Comparison of ENCODE assay signal across 1 cellular context in genomic region chr19:17506745-17507144, GRCh38.
TF ChIP-seq lines count a peak whose summit lies in the region.

No MANE protein-coding gene starts in this region.

TF ChIP-seq in HepG2, 621 proteins besides CTCF, POLR2A, EP300 and RAD21:
- TF ChIP-seq ZNF451 (CRISPR knock-in tag; IDR thresholded peaks at IDR 0.05) (no peak), SAFB2 (CRISPR knock-in tag; IDR thresholded peaks at IDR 0.05; ENCODE audit: borderline replicate concordance, low read depth) (no peak), ZNF326 (CRISPR knock-in tag; IDR thresholded peaks at IDR 0.05; ENCODE audit: borderline replicate concordance) (peak; percentile 65; the same call in 1 of the 2 replicates), ZNF709 (CRISPR knock-in tag; IDR thresholded peaks at IDR 0.05) (no peak), KDM2A (CRISPR knock-in tag; IDR thresholded peaks at IDR 0.05; ENCODE audit: borderline replicate concordance, low read depth) (peak; percentile 18; the same call in 1 of the 2 replicates), GATAD2A (CRISPR knock-in tag; IDR thresholded peaks at IDR 0.05) (peak; percentile 26; the same call in 1 of the 2 replicates), ZFY (CRISPR knock-in tag; IDR thresholded peaks at IDR 0.05) (peak; percentile 23; the same call in 1 of the 2 replicates), AGO2 (optimal IDR thresholded peaks at IDR 0.05; ENCODE audit: low read depth, low read length) (peak; percentile 87), ZNF784 (CRISPR knock-in tag; IDR thresholded peaks at IDR 0.05; ENCODE audit: borderline replicate concordance) (no peak), HNRNPL (IDR thresholded peaks at IDR 0.05; ENCODE audit: low read depth, low read length) (0 out of 2 replicates have a peak, but pooled peaks have one; percentile 24), POLR2G (IDR thresholded peaks at IDR 0.05; ENCODE audit: low read depth, low read length) (peak; percentile 30; the same call in 1 of the 2 replicates), ZFX (CRISPR knock-in tag; IDR thresholded peaks at IDR 0.05; ENCODE audit: low read depth) (0 out of 2 replicates have a peak, but pooled peaks have one; percentile 31), FOSL2 (CRISPR knock-in tag; IDR thresholded peaks at IDR 0.05) (peak; percentile 38; the same call in 1 of the 2 replicates), REST (IDR thresholded peaks at IDR 0.05; ENCODE audit: borderline replicate concordance in 1 of 2, low read depth in 1 of 2, low read length in 2 of 2) (no peak), ZNF337 (CRISPR knock-in tag; IDR thresholded peaks at IDR 0.05; ENCODE audit: borderline replicate concordance, low read depth) (no peak), AGO1 (IDR thresholded peaks at IDR 0.05; ENCODE audit: low read depth, low read length, poor library complexity, severe bottlenecking) (peak; percentile 67), HNF4A (CRISPR knock-in tag; IDR thresholded peaks at IDR 0.05) (0 out of 2 replicates have a peak, but pooled peaks have one; percentile 5), EZH2 (conservative IDR thresholded peaks at IDR 0.05; ENCODE audit: low read depth, low read length) (no peak), TIGD3 (CRISPR knock-in tag; IDR thresholded peaks at IDR 0.05; ENCODE audit: borderline replicate concordance) (no peak), IRF2 (CRISPR knock-in tag; IDR thresholded peaks at IDR 0.05) (no peak), GABPB1 (CRISPR knock-in tag; IDR thresholded peaks at IDR 0.05) (peak; percentile 14; the same call in 1 of the 2 replicates), RBM22 (optimal IDR thresholded peaks at IDR 0.05; ENCODE audit: low read length) (peak; percentile 24), ZNF432 (CRISPR knock-in tag; IDR thresholded peaks at IDR 0.05; ENCODE audit: borderline replicate concordance) (no peak)
- TF ChIP-seq, protein P1, sequence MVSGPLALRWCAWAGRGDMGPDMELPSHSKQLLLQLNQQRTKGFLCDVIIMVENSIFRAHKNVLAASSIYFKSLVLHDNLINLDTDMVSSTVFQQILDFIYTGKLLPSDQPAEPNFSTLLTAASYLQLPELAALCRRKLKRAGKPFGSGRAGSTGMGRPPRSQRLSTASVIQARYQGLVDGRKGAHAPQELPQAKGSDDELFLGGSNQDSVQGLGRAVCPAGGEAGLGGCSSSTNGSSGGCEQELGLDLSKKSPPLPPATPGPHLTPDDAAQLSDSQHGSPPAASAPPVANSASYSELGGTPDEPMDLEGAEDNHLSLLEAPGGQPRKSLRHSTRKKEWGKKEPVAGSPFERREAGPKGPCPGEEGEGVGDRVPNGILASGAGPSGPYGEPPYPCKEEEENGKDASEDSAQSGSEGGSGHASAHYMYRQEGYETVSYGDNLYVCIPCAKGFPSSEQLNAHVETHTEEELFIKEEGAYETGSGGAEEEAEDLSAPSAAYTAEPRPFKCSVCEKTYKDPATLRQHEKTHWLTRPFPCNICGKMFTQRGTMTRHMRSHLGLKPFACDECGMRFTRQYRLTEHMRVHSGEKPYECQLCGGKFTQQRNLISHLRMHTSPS (CRISPR knock-in tag; IDR thresholded peaks at IDR 0.05; ENCODE audit: low read depth), result peak; percentile 28; the same call in 1 of the 2 replicates
- TF ChIP-seq, protein P2, sequence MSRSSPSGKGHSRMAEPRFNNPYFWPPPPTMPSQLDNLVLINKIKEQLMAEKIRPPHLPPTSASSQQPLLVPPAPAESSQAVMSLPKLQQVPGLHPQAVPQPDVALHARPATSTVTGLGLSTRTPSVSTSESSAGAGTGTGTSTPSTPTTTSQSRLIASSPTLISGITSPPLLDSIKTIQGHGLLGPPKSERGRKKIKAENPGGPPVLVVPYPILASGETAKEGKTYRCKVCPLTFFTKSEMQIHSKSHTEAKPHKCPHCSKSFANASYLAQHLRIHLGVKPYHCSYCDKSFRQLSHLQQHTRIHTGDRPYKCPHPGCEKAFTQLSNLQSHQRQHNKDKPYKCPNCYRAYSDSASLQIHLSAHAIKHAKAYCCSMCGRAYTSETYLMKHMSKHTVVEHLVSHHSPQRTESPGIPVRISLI (CRISPR knock-in tag; IDR thresholded peaks at IDR 0.05; ENCODE audit: borderline replicate concordance), result peak; percentile 39; the same call in 1 of the 2 replicates
- TF ChIP-seq, protein P3, sequence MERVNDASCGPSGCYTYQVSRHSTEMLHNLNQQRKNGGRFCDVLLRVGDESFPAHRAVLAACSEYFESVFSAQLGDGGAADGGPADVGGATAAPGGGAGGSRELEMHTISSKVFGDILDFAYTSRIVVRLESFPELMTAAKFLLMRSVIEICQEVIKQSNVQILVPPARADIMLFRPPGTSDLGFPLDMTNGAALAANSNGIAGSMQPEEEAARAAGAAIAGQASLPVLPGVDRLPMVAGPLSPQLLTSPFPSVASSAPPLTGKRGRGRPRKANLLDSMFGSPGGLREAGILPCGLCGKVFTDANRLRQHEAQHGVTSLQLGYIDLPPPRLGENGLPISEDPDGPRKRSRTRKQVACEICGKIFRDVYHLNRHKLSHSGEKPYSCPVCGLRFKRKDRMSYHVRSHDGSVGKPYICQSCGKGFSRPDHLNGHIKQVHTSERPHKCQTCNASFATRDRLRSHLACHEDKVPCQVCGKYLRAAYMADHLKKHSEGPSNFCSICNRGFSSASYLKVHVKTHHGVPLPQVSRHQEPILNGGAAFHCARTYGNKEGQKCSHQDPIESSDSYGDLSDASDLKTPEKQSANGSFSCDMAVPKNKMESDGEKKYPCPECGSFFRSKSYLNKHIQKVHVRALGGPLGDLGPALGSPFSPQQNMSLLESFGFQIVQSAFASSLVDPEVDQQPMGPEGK (CRISPR knock-in tag; IDR thresholded peaks at IDR 0.05), result 0 out of 2 replicates have a peak, but pooled peaks have one; percentile 38
- TF ChIP-seq, protein P4, sequence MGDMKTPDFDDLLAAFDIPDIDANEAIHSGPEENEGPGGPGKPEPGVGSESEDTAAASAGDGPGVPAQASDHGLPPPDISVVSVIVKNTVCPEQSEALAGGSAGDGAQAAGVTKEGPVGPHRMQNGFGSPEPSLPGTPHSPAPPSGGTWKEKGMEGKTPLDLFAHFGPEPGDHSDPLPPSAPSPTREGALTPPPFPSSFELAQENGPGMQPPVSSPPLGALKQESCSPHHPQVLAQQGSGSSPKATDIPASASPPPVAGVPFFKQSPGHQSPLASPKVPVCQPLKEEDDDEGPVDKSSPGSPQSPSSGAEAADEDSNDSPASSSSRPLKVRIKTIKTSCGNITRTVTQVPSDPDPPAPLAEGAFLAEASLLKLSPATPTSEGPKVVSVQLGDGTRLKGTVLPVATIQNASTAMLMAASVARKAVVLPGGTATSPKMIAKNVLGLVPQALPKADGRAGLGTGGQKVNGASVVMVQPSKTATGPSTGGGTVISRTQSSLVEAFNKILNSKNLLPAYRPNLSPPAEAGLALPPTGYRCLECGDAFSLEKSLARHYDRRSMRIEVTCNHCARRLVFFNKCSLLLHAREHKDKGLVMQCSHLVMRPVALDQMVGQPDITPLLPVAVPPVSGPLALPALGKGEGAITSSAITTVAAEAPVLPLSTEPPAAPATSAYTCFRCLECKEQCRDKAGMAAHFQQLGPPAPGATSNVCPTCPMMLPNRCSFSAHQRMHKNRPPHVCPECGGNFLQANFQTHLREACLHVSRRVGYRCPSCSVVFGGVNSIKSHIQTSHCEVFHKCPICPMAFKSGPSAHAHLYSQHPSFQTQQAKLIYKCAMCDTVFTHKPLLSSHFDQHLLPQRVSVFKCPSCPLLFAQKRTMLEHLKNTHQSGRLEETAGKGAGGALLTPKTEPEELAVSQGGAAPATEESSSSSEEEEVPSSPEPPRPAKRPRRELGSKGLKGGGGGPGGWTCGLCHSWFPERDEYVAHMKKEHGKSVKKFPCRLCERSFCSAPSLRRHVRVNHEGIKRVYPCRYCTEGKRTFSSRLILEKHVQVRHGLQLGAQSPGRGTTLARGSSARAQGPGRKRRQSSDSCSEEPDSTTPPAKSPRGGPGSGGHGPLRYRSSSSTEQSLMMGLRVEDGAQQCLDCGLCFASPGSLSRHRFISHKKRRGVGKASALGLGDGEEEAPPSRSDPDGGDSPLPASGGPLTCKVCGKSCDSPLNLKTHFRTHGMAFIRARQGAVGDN (CRISPR knock-in tag; IDR thresholded peaks at IDR 0.05), result peak; percentile 40; the same call in 1 of the 2 replicates
